In the genomic region with DNA sequence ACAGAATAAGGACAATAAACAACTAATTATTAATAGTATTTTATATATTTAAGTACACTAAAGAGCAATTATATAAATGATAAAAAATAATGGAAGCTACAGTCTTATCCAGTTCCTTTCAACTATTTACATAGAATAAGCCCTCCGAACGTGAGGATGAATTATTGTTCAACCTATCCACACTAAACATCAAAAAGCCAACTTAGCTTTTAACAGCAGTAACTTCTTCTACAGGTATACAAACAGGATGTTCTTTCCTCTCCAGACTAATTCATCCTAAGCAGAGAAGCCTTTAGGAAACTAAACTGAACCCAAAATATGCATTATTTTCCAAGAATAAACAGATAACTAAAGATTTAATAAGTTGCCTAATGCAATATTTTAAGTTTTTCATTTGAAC, we compare ENCODE assay signal across 9 cellular contexts. TPM values are rescaled to one million over a fixed set of nuclear protein-coding genes. Genes with fewer than 3 reads are reported as not detected.
DNase-seq lines count a peak whose midpoint lies in the region; ATAC-seq, FAIRE-seq and TF ChIP-seq lines count a peak whose summit lies in the region.
"Had no signal": no experiment of that assay in that cellular context is flagged by ENCODE, and none has a peak within 500 bp of the region (broad histone marks: within the 10 kb centered on the region; RNA-seq: fewer than 3 reads in every experiment).

No MANE protein-coding gene starts in this region.

- H3F3A ChIP-seq in neural progenitor cell (ENCODE audit: low read depth): peaks cover 10% of the 10 kb centered on the region

- peak overlapping the region; percentile 88 for H3K27ac Mint-ChIP-seq in chondrocyte (ENCODE audit: unreplicated experiment)
- H3K27ac Mint-ChIP-seq in neural progenitor cell: no peak overlapping the region

- H3K4me3 Mint-ChIP-seq in chondrocyte (ENCODE audit: unreplicated experiment) (peak overlapping the region; percentile 81), neural progenitor cell (peak overlapping the region; percentile 99)

- H3K36me3 ChIP-seq in ACC112 (ENCODE audit: insufficient read depth, low read length) (peaks cover 16% of the 10 kb centered on the region; the same call in 1 of the 2 replicates), Karpas-422 (ENCODE audit: insufficient read depth, low read length) (peaks cover 11% of the 10 kb centered on the region; the same call in 1 of the 2 replicates), neural progenitor cell (no peaks in the 10 kb centered on the region)

- H3K9me3 ChIP-seq in Karpas-422 (ENCODE audit: low read length) (no peaks in the 10 kb centered on the region), neural progenitor cell (ENCODE audit: low read depth) (no peaks in the 10 kb centered on the region)

- H3K4me2 ChIP-seq in Karpas-422 (ENCODE audit: low read depth, low read length, poor library complexity, severe bottlenecking) (peak overlapping the region; percentile 93), neural progenitor cell (peak overlapping the region; percentile 82)

- H3K9me2 ChIP-seq in Karpas-422 (replicated peaks; ENCODE audit: insufficient read depth, low read length): no peaks in the 10 kb centered on the region

- peaks cover 70% of the 10 kb centered on the region for H3K79me2 ChIP-seq in ACC112 (ENCODE audit: control insufficient read depth, insufficient read depth, low read length, unreplicated experiment)
- H3K79me2 ChIP-seq in Karpas-422 (ENCODE audit: low read length): peaks cover 65% of the 10 kb centered on the region
- H3K79me2 ChIP-seq in neural progenitor cell (ENCODE audit: low read depth): peaks cover 58% of the 10 kb centered on the region

- no peak for FAIRE-seq in urothelium cell line (lab: Jason Lieb, UNC)

- H3K4me1 Mint-ChIP-seq in chondrocyte (ENCODE audit: low read depth) (peaks cover 33% of the 10 kb centered on the region), neural progenitor cell (peaks cover 22% of the 10 kb centered on the region)

- peak overlapping the region; percentile 97 for H3K4me3 ChIP-seq in ACC112 (ENCODE audit: low read depth, low read length)
- peak overlapping the region; percentile 76 for H3K4me3 ChIP-seq in Karpas-422 (ENCODE audit: low read length)
- peak overlapping the region; percentile 90 for H3K4me3 ChIP-seq in neural progenitor cell

- ATAC-seq in GM19328 (IDR thresholded peaks at IDR 0.05; ENCODE audit: unreplicated experiment): no peak

- DNase-seq in Karpas-422 (no peak), chondrocyte (ENCODE audit: low spot score) (no peak), neural progenitor cell (ENCODE audit: low spot score) (no peak), GM03348 (ENCODE audit: low spot score) (no peak), urothelium cell line (ENCODE audit: low spot score) (no peak)
- DNase-seq in stimulated activated CD4-positive, alpha-beta T cell treated with anti-CD3 and anti-CD28 coated beads, Interleukin-1b, Interleukin-23, amount 100 ng/mL, for 48 hours: no peak
- DNase-seq: stimulated activated CD8-positive, alpha-beta memory T cell treated with anti-CD3 and anti-CD28 coated beads, Interleukin-4, amount 100 ng/mL, for 48 hours had no signal

- peak overlapping the region; percentile 76 for H3K27ac ChIP-seq in ACC112 (ENCODE audit: low read depth, low read length)
- peak overlapping the region; percentile 66 for H3K27ac ChIP-seq in Karpas-422 (ENCODE audit: low read length)
- H3K27ac ChIP-seq in neural progenitor cell: no peak overlapping the region

- no peaks in the 10 kb centered on the region for H3K27me3 ChIP-seq in ACC112 (ENCODE audit: insufficient read depth, low read length)
- no peaks in the 10 kb centered on the region for H3K27me3 ChIP-seq in Karpas-422 (ENCODE audit: low read length)
- H3K27me3 ChIP-seq in neural progenitor cell: peaks cover 11% of the 10 kb centered on the region

- H2AFZ ChIP-seq in ACC112 (ENCODE audit: low read length, unreplicated experiment) (no peak overlapping the region), Karpas-422 (ENCODE audit: low read length) (no peak overlapping the region), neural progenitor cell (replicated peaks) (no peak overlapping the region)

- H3K9me3 Mint-ChIP-seq in chondrocyte (ENCODE audit: low read depth): no peaks in the 10 kb centered on the region
- no peaks in the 10 kb centered on the region for H3K9me3 Mint-ChIP-seq in neural progenitor cell

- H4K20me1 ChIP-seq in Karpas-422 (ENCODE audit: insufficient read depth, low read depth, low read length): no peaks in the 10 kb centered on the region
- H4K20me1 ChIP-seq in neural progenitor cell (ENCODE audit: low read depth): peaks cover 17% of the 10 kb centered on the region

- H3K9ac ChIP-seq in Karpas-422 (ENCODE audit: low read length) (peak overlapping the region; percentile 82), neural progenitor cell (no peak overlapping the region)

- H3K27me3 Mint-ChIP-seq in chondrocyte (ENCODE audit: low read depth) (no peaks in the 10 kb centered on the region), neural progenitor cell (ENCODE audit: insufficient read depth, low read depth) (no peaks in the 10 kb centered on the region)

- TF ChIP-seq CTCF in chondrocyte (IDR thresholded peaks at IDR 0.05): no peak
- TF ChIP-seq CTCF in neural progenitor cell (IDR thresholded peaks at IDR 0.05): no peak

- H3K4me1 ChIP-seq in ACC112 (ENCODE audit: control insufficient read depth, insufficient read depth, low read length, unreplicated experiment) (peaks cover 15% of the 10 kb centered on the region), Karpas-422 (ENCODE audit: low read length) (peaks cover 27% of the 10 kb centered on the region), neural progenitor cell (peaks cover 11% of the 10 kb centered on the region)

- no peaks in the 10 kb centered on the region for H3K36me3 Mint-ChIP-seq in chondrocyte (ENCODE audit: low read depth)
- no peaks in the 10 kb centered on the region for H3K36me3 Mint-ChIP-seq in neural progenitor cell

RNA-seq across cellular contexts. Expression of a gene that starts 2.3 kb away (rescaled TPM):
- 22.9 and 28.3 TPM in 2 replicates for total RNA-seq in Karpas-422 (2014; rRNA removed; shearing (Covaris generic); ENCODE audit: low replicate concordance)
- total RNA-seq in chondrocyte (139 to 237 TPM (median 143 TPM) in 3 replicates), neural progenitor cell (ENCODE audit: low replicate concordance) (19.8 and 20.9 TPM in 2 replicates)

RNA-seq across cellular contexts. Expression of a gene that starts 50.4 kb away (rescaled TPM):
- total RNA-seq in Karpas-422 (2014; rRNA removed; shearing (Covaris generic); ENCODE audit: low replicate concordance): 0.60 and 1.6 TPM in 2 replicates
- total RNA-seq in chondrocyte: 1.8 to 1.9 TPM (median 1.8 TPM) in 3 replicates
- total RNA-seq in neural progenitor cell (ENCODE audit: low replicate concordance): 1.0 and 1.9 TPM in 2 replicates
